Comparison of ENCODE assay signal across 11 cellular contexts in genomic region chr17:21001813-21002221, GRCh38. TPM values are rescaled to one million over a fixed set of nuclear protein-coding genes. Genes with fewer than 3 reads are reported as not detected.
DNase-seq lines count a peak whose midpoint lies in the region; ATAC-seq and TF ChIP-seq lines count a peak whose summit lies in the region.
"Had no signal": no experiment of that assay in that cellular context is flagged by ENCODE, and none has a peak within 500 bp of the region (broad histone marks: within the 10 kb centered on the region; RNA-seq: fewer than 3 reads in every experiment).

No MANE protein-coding gene starts in this region.

- CTCF ChIA-PET in WTC11 (lab: Charles Lee) = interaction anchor here (1.1 kb wide), 1 partner anchor 42 kb away, joined by 3 read pairs; no protein-coding TSS in a partner anchor

- DNase-seq in T-helper 1 cell = no peak
- DNase-seq in WTC11 (ENCODE audit: low spot score) = no peak
- no peak for DNase-seq in hepatocyte (ENCODE audit: low spot score)
- no peak for DNase-seq in gastrocnemius medialis
- DNase-seq in stimulated activated naive CD4-positive, alpha-beta T cell (lab: John Stamatoyannopoulos, UW) = no peak
- DNase-seq in NCI-H345 treated with DMSO at 0.1 percent for 48 hours (lab: John Stamatoyannopoulos, UW; ENCODE audit: unreplicated experiment) = no peak
- DNase-seq: activated T-cell treated with anti-CD3 and anti-CD28 coated beads, Interleukin-2, amount 50 U/mL, for 4 hours; dermis blood vessel endothelial cell; NCI-H510A had no signal

- peaks cover 22% of the 10 kb centered on the region for H3K4me1 Mint-ChIP-seq in T-helper 1 cell treated with Interleukin-12 subunit alpha and Interleukin-12 subunit beta and Interleukin-4 antibody, amounts not matched to agents 30 μg/mL and 1 μg/mL, for 36 hours (ENCODE audit: low read depth)
- H3K4me1 Mint-ChIP-seq in WTC11 = peaks cover 15% of the 10 kb centered on the region; the same call in 1 of the 2 replicates

- H3K9me3 Mint-ChIP-seq in T-helper 1 cell treated with Interleukin-12 subunit alpha and Interleukin-12 subunit beta and Interleukin-4 antibody, amounts not matched to agents 30 μg/mL and 1 μg/mL, for 36 hours = no peaks in the 10 kb centered on the region
- H3K9me3 Mint-ChIP-seq in WTC11 = no peaks in the 10 kb centered on the region
- H3K9me3 Mint-ChIP-seq: activated T-cell treated with anti-CD3 and anti-CD28 coated beads, Interleukin-2, amount 50 U/mL, for 4 hours had no signal

- H3K27ac ChIP-seq in hepatocyte (peak overlapping the region; percentile 19), gastrocnemius medialis (peak overlapping the region; percentile 53 to 83 (median 67))

- H3K9me3 ChIP-seq in hepatocyte (ENCODE audit: low read depth) = no peaks in the 10 kb centered on the region
- no peaks in the 10 kb centered on the region for H3K9me3 ChIP-seq in gastrocnemius medialis

- H3K9me2 ChIP-seq in hepatocyte (replicated peaks; ENCODE audit: insufficient read depth) = no peaks in the 10 kb centered on the region

- TF ChIP-seq POLR2A in gastrocnemius medialis (IDR thresholded peaks at IDR 0.05) = no peak

- peaks cover 54% of the 10 kb centered on the region for H3K79me2 ChIP-seq in hepatocyte

- TF ChIP-seq CTCF in WTC11 (IDR thresholded peaks at IDR 0.05) (no peak), hepatocyte (IDR thresholded peaks at IDR 0.05; ENCODE audit: poor library complexity) (no peak), gastrocnemius medialis (IDR thresholded peaks at IDR 0.05 in 4 of 5, conservative IDR thresholded peaks at IDR 0.05 in 1 of 5) (no peak)

- no peak for ATAC-seq in WTC11
- peak in 1 of 2 donors; percentile 32 for ATAC-seq in gastrocnemius medialis
- ATAC-seq in activated CD4-positive, CD25-positive, alpha-beta regulatory T cell treated with anti-CD3 and anti-CD28 coated beads, Interleukin-2, amount 50 U/mL, for 24 hours = no peak

- no peak overlapping the region for H3K4me3 Mint-ChIP-seq in T-helper 1 cell treated with Interleukin-12 subunit alpha and Interleukin-12 subunit beta and Interleukin-4 antibody, amounts not matched to agents 30 μg/mL and 1 μg/mL, for 36 hours
- H3K4me3 Mint-ChIP-seq in WTC11 = no peak overlapping the region
- H3K4me3 Mint-ChIP-seq: activated T-cell treated with anti-CD3 and anti-CD28 coated beads, Interleukin-2, amount 50 U/mL, for 4 hours had no signal

- H3K36me3 Mint-ChIP-seq in T-helper 1 cell treated with Interleukin-12 subunit alpha and Interleukin-12 subunit beta and Interleukin-4 antibody, amounts not matched to agents 30 μg/mL and 1 μg/mL, for 36 hours (ENCODE audit: low read depth) = peaks cover 37% of the 10 kb centered on the region
- peaks cover 60% of the 10 kb centered on the region for H3K36me3 Mint-ChIP-seq in WTC11

- H3K27me3 ChIP-seq in hepatocyte (no peaks in the 10 kb centered on the region), gastrocnemius medialis (no peaks in the 10 kb centered on the region)

- intact Hi-C loops in gastrocnemius medialis (cut with DNase I; ENCODE audit: low total_unique reads) = loop anchor here (5.0 kb wide), 1 partner anchor 40 kb away; the partner anchor contains the start of gene USP22

- no peak overlapping the region for H2AFZ ChIP-seq in hepatocyte

- H3K27ac Mint-ChIP-seq in T-helper 1 cell treated with Interleukin-12 subunit alpha and Interleukin-12 subunit beta and Interleukin-4 antibody, amounts not matched to agents 30 μg/mL and 1 μg/mL, for 36 hours = peak overlapping the region; percentile 86
- H3K27ac Mint-ChIP-seq in WTC11 = peak overlapping the region; percentile 72

- H3K4me2 ChIP-seq in hepatocyte = no peak overlapping the region

- in situ Hi-C loops in gastrocnemius medialis (cut with MboI; ENCODE audit: low sequenced_read_pairs in 4 of 4) = no loop called here

- H3K4me1 ChIP-seq in hepatocyte (ENCODE audit: insufficient read depth) (no peaks in the 10 kb centered on the region), gastrocnemius medialis (peaks cover 40 to 51% of the 10 kb centered on the region in 2 donors)

- H4K20me1 ChIP-seq in hepatocyte (ENCODE audit: insufficient read depth, poor library complexity, severe bottlenecking) = peaks cover 76% of the 10 kb centered on the region

- H3K4me3 ChIP-seq in hepatocyte (no peak overlapping the region), gastrocnemius medialis (no peak overlapping the region)

- H3K27me3 Mint-ChIP-seq in T-helper 1 cell treated with Interleukin-12 subunit alpha and Interleukin-12 subunit beta and Interleukin-4 antibody, amounts not matched to agents 30 μg/mL and 1 μg/mL, for 36 hours (ENCODE audit: low read depth) = no peaks in the 10 kb centered on the region
- no peaks in the 10 kb centered on the region for H3K27me3 Mint-ChIP-seq in WTC11 (ENCODE audit: low read depth)

- POLR2A ChIA-PET in WTC11 (lab: Charles Lee) = interaction anchor here (0.6 kb wide), 1 partner anchor 34 kb away, joined by 3 read pairs; no protein-coding TSS in a partner anchor

- 80% methylated on average over 12 of the region's 12 CpGs for WGBS in hepatocyte (ENCODE audit: low lambda C conversion rate, missing lambda C conversion rate)

- H3K36me3 ChIP-seq in hepatocyte (replicated peaks; ENCODE audit: insufficient read depth, low read depth) (peaks cover 4% of the 10 kb centered on the region), gastrocnemius medialis (peaks cover 0 to 52% of the 10 kb centered on the region in 2 donors)

TF ChIP-seq in WTC11, 78 proteins besides CTCF, POLR2A, EP300 and RAD21 (continues in another document):
- TF ChIP-seq SMAD4 (CRISPR knock-in tag; IDR thresholded peaks at IDR 0.05) (no peak), ZNF532 (CRISPR knock-in tag; IDR thresholded peaks at IDR 0.05; ENCODE audit: borderline replicate concordance) (no peak), ARID4B (CRISPR knock-in tag; IDR thresholded peaks at IDR 0.05; ENCODE audit: borderline replicate concordance) (no peak)

RNA-seq across cellular contexts. Expression of gene USP22, which starts 41.0 kb away (rescaled TPM):
- total RNA-seq in WTC11 (2021) (278 to 289 TPM (median 281 TPM) in 3 replicates), hepatocyte (142 and 157 TPM in 2 replicates), gastrocnemius medialis (100 to 1,000 TPM; 120 to 258 (median 143) TPM)
- 84.0 and 84.9 TPM in 2 replicates for polyA plus RNA-seq in hepatocyte
